ENCODE assay signal across 17 cellular contexts in genomic region chr17:417691-418420, GRCh38. TPM values are rescaled to one million over a fixed set of nuclear protein-coding genes. Genes with fewer than 3 reads are reported as not detected.
DNase-seq lines count a peak whose midpoint lies in the region; ATAC-seq lines count a peak whose summit lies in the region.
"Had no signal": no experiment of that assay in that cellular context is flagged by ENCODE, and none has a peak within 500 bp of the region (broad histone marks: within the 10 kb centered on the region; RNA-seq: fewer than 3 reads in every experiment).

No MANE protein-coding gene starts in this region.

- H3K4me3 Mint-ChIP-seq in CD4-positive, CD25-positive, alpha-beta regulatory T cell, result peak overlapping the region; percentile 75 to 97 (median 91)
- H3K4me3 Mint-ChIP-seq in T-cell, result peak overlapping the region; percentile 39 to 91 (median 49)
- peak overlapping the region; percentile 38 for H3K4me3 Mint-ChIP-seq in central memory CD8-positive, alpha-beta T cell

- CTCF ChIA-PET in T-cell (lab: Charles Lee), result interaction anchor here (0.7 to 1.7 kb wide), 2 partner anchors 282 kb away, joined by 4 to 12 read pairs; no protein-coding TSS in a partner anchor

- POLR2A ChIA-PET in T-cell (lab: Charles Lee), result interaction anchor here in 1 of 2 donors (0.6 to 0.7 kb wide), 2 partner anchors 79 to 85 kb away, joined by 4 to 7 read pairs; no protein-coding TSS in a partner anchor

- peaks cover 22 to 36% (median 30%) of the 10 kb centered on the region in 11 experiments for H3K27me3 ChIP-seq in BLaER1 treated with 17β-estradiol and CSF1 and Interleukin-3, amounts not matched to agents 10 nM and 100 nM
- H3K27me3 ChIP-seq in CD4-positive, CD25-positive, alpha-beta regulatory T cell (ENCODE audit: control insufficient read depth, insufficient read depth, low read length), result no peaks in the 10 kb centered on the region
- H3K27me3 ChIP-seq: dorsolateral prefrontal cortex had no signal

- H3K9me3 ChIP-seq in BLaER1 treated with 17β-estradiol and CSF1 and Interleukin-3, amounts not matched to agents 10 nM and 100 nM (replicated peaks in 1 of 11), result peaks cover 0 to 8% (median 0%) of the 10 kb centered on the region in 11 experiments; a peak in 4 of 22 replicates
- no peaks in the 10 kb centered on the region for H3K9me3 ChIP-seq in CD4-positive, CD25-positive, alpha-beta regulatory T cell (ENCODE audit: control insufficient read depth in 2 of 2, low read length in 2 of 2)
- H3K9me3 ChIP-seq: stomach had no signal

- H3K27me3 Mint-ChIP-seq in CD4-positive, CD25-positive, alpha-beta regulatory T cell, result no peaks in the 10 kb centered on the region
- H3K27me3 Mint-ChIP-seq in T-cell, result peaks cover 0 to 2% of the 10 kb centered on the region in 2 donors
- H3K27me3 Mint-ChIP-seq in central memory CD8-positive, alpha-beta T cell, result no peaks in the 10 kb centered on the region

- H3K36me3 ChIP-seq in BLaER1 treated with 17β-estradiol and CSF1 and Interleukin-3, amounts not matched to agents 10 nM and 100 nM, result peaks cover 0 to 10% (median 0%) of the 10 kb centered on the region in 11 experiments; a peak in 1 of 22 replicates
- no peaks in the 10 kb centered on the region for H3K36me3 ChIP-seq in CD4-positive, CD25-positive, alpha-beta regulatory T cell (ENCODE audit: control insufficient read depth, insufficient read depth, low read length)

- peaks cover 26 to 75% (median 66%) of the 10 kb centered on the region in 10 experiments for H3K4me1 ChIP-seq in BLaER1 treated with 17β-estradiol and CSF1 and Interleukin-3, amounts not matched to agents 10 nM and 100 nM
- peaks cover 72% of the 10 kb centered on the region for H3K4me1 ChIP-seq in CD4-positive, CD25-positive, alpha-beta regulatory T cell (ENCODE audit: control insufficient read depth, insufficient read depth, low read length, poor library complexity, severe bottlenecking)

- no peak overlapping the region for H3K27ac ChIP-seq in BLaER1 treated with 17β-estradiol and CSF1 and Interleukin-3, amounts not matched to agents 10 nM and 100 nM
- peak overlapping the region; percentile 79 for H3K27ac ChIP-seq in CD4-positive, CD25-positive, alpha-beta regulatory T cell (ENCODE audit: insufficient read depth, low read length, poor library complexity, severe bottlenecking)
- H3K27ac ChIP-seq: dorsolateral prefrontal cortex had no signal

- H4K20me1 ChIP-seq in BLaER1 treated with 17β-estradiol and CSF1 and Interleukin-3, amounts not matched to agents 10 nM and 100 nM, result no peaks in the 10 kb centered on the region

- no peak overlapping the region for H3K9ac ChIP-seq in BLaER1 treated with 17β-estradiol and CSF1 and Interleukin-3, amounts not matched to agents 10 nM and 100 nM

- peaks cover 5% of the 10 kb centered on the region for H3K36me3 Mint-ChIP-seq in CD4-positive, CD25-positive, alpha-beta regulatory T cell
- peaks cover 9% of the 10 kb centered on the region for H3K36me3 Mint-ChIP-seq in T-cell
- peaks cover 17% of the 10 kb centered on the region for H3K36me3 Mint-ChIP-seq in central memory CD8-positive, alpha-beta T cell (ENCODE audit: insufficient read depth)

- ATAC-seq in CD4-positive, CD25-positive, alpha-beta regulatory T cell (ENCODE audit: low read depth in 2 of 2), result no peak
- ATAC-seq in T-cell (replicated peaks in 1 of 4), result no peak
- ATAC-seq in central memory CD8-positive, alpha-beta T cell (replicated peaks; ENCODE audit: extremely low read depth, poor library complexity, severe bottlenecking), result no peak
- no peak for ATAC-seq in HG03469 (IDR thresholded peaks at IDR 0.05; ENCODE audit: unreplicated experiment)

- H3K9me3 Mint-ChIP-seq in CD4-positive, CD25-positive, alpha-beta regulatory T cell, result peaks cover 0 to 1% (median 0%) of the 10 kb centered on the region in 7 donors
- peaks cover 0 to 3% (median 0%) of the 10 kb centered on the region in 3 donors for H3K9me3 Mint-ChIP-seq in T-cell
- H3K9me3 Mint-ChIP-seq in central memory CD8-positive, alpha-beta T cell, result no peaks in the 10 kb centered on the region
- H3K9me3 Mint-ChIP-seq: memory B cell had no signal

- peak in 1 of 3 donors; percentile 9 for DNase-seq in CD4-positive, CD25-positive, alpha-beta regulatory T cell
- DNase-seq in T-cell (no peak), anterior cingulate cortex (lab: John Stamatoyannopoulos, UW) (no peak), kidney glomerular epithelial cell (lab: John Stamatoyannopoulos, UW) (no peak)
- DNase-seq in central memory CD8-positive, alpha-beta T cell (ENCODE audit: low spot score in 2 of 2), result no peak
- DNase-seq: amygdala, dorsolateral prefrontal cortex, erythroblast, HCEC 1CT, KG1, naive B cell, NCI-H2029, stomach, trophoblast cell had no signal

- peaks cover 14 to 72% (median 45%) of the 10 kb centered on the region in 4 donors for H3K4me1 Mint-ChIP-seq in CD4-positive, CD25-positive, alpha-beta regulatory T cell
- peaks cover 78 to 81% (median 80%) of the 10 kb centered on the region in 3 donors for H3K4me1 Mint-ChIP-seq in T-cell
- peaks cover 60% of the 10 kb centered on the region for H3K4me1 Mint-ChIP-seq in central memory CD8-positive, alpha-beta T cell

- peak overlapping the region; percentile 93 to 95 (median 93) for H3K27ac Mint-ChIP-seq in CD4-positive, CD25-positive, alpha-beta regulatory T cell
- peak overlapping the region; percentile 98 to 100 for H3K27ac Mint-ChIP-seq in T-cell
- no peak overlapping the region for H3K27ac Mint-ChIP-seq in central memory CD8-positive, alpha-beta T cell (ENCODE audit: low read depth)
- H3K27ac Mint-ChIP-seq: naive B cell had no signal

- H3K4me3 ChIP-seq in BLaER1 treated with 17β-estradiol and CSF1 and Interleukin-3, amounts not matched to agents 10 nM and 100 nM, result no peak overlapping the region
- H3K4me3 ChIP-seq in CD4-positive, CD25-positive, alpha-beta regulatory T cell (ENCODE audit: low read depth, low read length), result peak overlapping the region; percentile 43
- H3K4me3 ChIP-seq: dorsolateral prefrontal cortex, stomach had no signal

- H3K4me2 ChIP-seq in BLaER1 treated with 17β-estradiol and CSF1 and Interleukin-3, amounts not matched to agents 10 nM and 100 nM, result peak overlapping the region; percentile 2 to 89 (median 83); a peak in 21 of 22 replicates

RNA-seq across cellular contexts. Expression of gene RFLNB, which starts 27.9 kb away (rescaled TPM):
- total RNA-seq in CD4-positive, CD25-positive, alpha-beta regulatory T cell, result 33.9 TPM
- 10 to 100 TPM; 11.9 to 21.6 (median 15.0) TPM for polyA plus RNA-seq in CD4-positive, CD25-positive, alpha-beta regulatory T cell
- total RNA-seq in T-cell, result 10 to 100 TPM; 38.3 to 70.3 (median 55.2) TPM

Comparison
In these comparisons a context has a peak if more than half of its experiments do, and no peak if none do; other contexts are left out.
1. H3K4me3 Mint-ChIP-seq: peak in every context shown above with its lines; median percentile 91 in CD4-positive, CD25-positive, alpha-beta regulatory T cell; 49 in T-cell; 38 in central memory CD8-positive, alpha-beta T cell.